Comparison of ENCODE assay signal across 8 cellular contexts in the genomic region with DNA sequence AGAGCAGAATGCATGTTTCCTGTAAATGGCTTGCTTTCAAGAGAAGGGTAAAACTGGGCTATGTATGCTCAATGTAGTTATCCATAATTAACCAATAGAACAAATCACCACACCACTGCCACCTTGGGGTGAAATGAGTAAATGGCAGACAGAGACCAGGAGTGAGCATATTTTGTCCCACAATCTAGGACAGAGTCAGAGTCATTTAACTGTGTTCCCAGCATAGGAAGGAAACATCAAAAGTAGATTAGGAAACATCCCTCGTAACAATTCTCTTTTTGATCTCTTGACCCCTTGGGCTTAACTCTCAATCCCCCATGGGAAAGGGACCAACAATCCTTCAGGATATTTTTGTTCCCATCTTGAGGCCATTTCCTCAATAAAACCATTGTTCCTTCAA.
A peak's percentile ranks its signal among the peaks of the same experiment; 100 is the strongest.
DNase-seq lines count a peak whose midpoint lies in the region; TF ChIP-seq lines count a peak whose summit lies in the region.

No MANE protein-coding gene starts in this region.

- TF ChIP-seq POLR2A in thyroid gland (IDR thresholded peaks at IDR 0.05): no peak

- H3K4me1 ChIP-seq in HAP-1 (no peaks in the 10 kb centered on the region; the same call in 1 of the 2 replicates), thyroid gland (no peaks in the 10 kb centered on the region)

- DNase-seq in activated CD4-positive, CD25-positive, alpha-beta regulatory T cell treated with anti-CD3 and anti-CD28 coated beads, Interleukin-2, amount 50 U/mL, for 16 hours (ENCODE audit: low read depth, low spot score): peak; percentile 6
- DNase-seq in activated CD4-positive, CD25-positive, alpha-beta regulatory T cell treated with anti-CD3 and anti-CD28 coated beads, Interleukin-2, amount 50 U/mL, for 72 hours: no peak
- peak; percentile 72 to 75 for DNase-seq in HAP-1 (ENCODE audit: low spot score in 2 of 2)
- DNase-seq in LoVo (ENCODE audit: low spot score): peak; percentile 30
- peak; percentile 13 for DNase-seq in SKM-1 (lab: John Stamatoyannopoulos, UW; ENCODE audit: unreplicated experiment)
- peak; percentile 73 for DNase-seq in dermis blood vessel endothelial cell
- DNase-seq in lung microvascular endothelial cell (ENCODE audit: low read depth in 2 of 2): peak; percentile 47 to 77
- DNase-seq in thyroid gland: peak; percentile 24 to 36

- 16 to 19% methylated on average over 1 of the region's 1 CpG for WGBS in thyroid gland, 2 donors

- intact Hi-C loops in thyroid gland (cut with DNase I): no loop called here

- H3K9me3 ChIP-seq in HAP-1 (no peaks in the 10 kb centered on the region), thyroid gland (no peaks in the 10 kb centered on the region)

- peak; percentile 15 to 62 (median 55) for TF ChIP-seq CTCF in thyroid gland (IDR thresholded peaks at IDR 0.05)

- H3K27me3 ChIP-seq in HAP-1 (ENCODE audit: low read depth): no peaks in the 10 kb centered on the region
- no peaks in the 10 kb centered on the region for H3K27me3 ChIP-seq in thyroid gland

- H3K4me3 ChIP-seq in HAP-1: no peak overlapping the region
- no peak overlapping the region for H3K4me3 ChIP-seq in thyroid gland (replicated peaks in 1 of 3)

- no peaks in the 10 kb centered on the region for H3K36me3 ChIP-seq in HAP-1 (replicated peaks)
- no peaks in the 10 kb centered on the region for H3K36me3 ChIP-seq in thyroid gland

- no peak overlapping the region for H3K27ac ChIP-seq in thyroid gland

- in situ Hi-C loops in HAP-1 (cut with MboI; ENCODE audit: low sequenced_read_pairs): loop anchor here (5.0 to 10.0 kb wide), 3 partner anchors 116 to 342 kb away; partner anchors contain the start of gene LHFPL6
